10 cellular contexts compared by ENCODE assay signal in genomic region chr15:68154923-68155559, GRCh38. TPM values are rescaled to one million over a fixed set of nuclear protein-coding genes. Genes with fewer than 3 reads are reported as not detected.
DNase-seq lines count a peak whose midpoint lies in the region; ATAC-seq and TF ChIP-seq lines count a peak whose summit lies in the region.
"Had no signal": no experiment of that assay in that cellular context is flagged by ENCODE, and none has a peak within 500 bp of the region (broad histone marks: within the 10 kb centered on the region; RNA-seq: fewer than 3 reads in every experiment).

No MANE protein-coding gene starts in this region.

- DNase-seq in CD14-positive monocyte (ENCODE audit: low spot score) (no peak), GM13977 (ENCODE audit: low spot score) (peak; percentile 11), NCI-H526 (lab: John Stamatoyannopoulos, UW) (peak; percentile 42 to 71), brain microvascular endothelial cell (peak; percentile 40), iPS-NIHi7 (ENCODE audit: extremely low spot score) (peak; percentile 46), superior temporal gyrus (ENCODE audit: extremely low spot score) (peak; percentile 80)

- H3K4me3 ChIP-seq in brain microvascular endothelial cell (ENCODE audit: low read depth, low read length): no peak overlapping the region
- H3K4me3 ChIP-seq: SJSA1, skin epidermis had no signal

- no peak overlapping the region for H3K27ac ChIP-seq in brain microvascular endothelial cell
- H3K27ac ChIP-seq: SJSA1, skin epidermis had no signal

- no peaks in the 10 kb centered on the region for H3K27me3 Mint-ChIP-seq in CD14-positive monocyte (ENCODE audit: low read depth in 3 of 3)

- H3K36me3 ChIP-seq in brain microvascular endothelial cell (replicated peaks): peaks cover 7% of the 10 kb centered on the region

- H3K4me1 Mint-ChIP-seq in CD14-positive monocyte: peaks cover 8% of the 10 kb centered on the region

- no peak for ATAC-seq in GM21576 (IDR thresholded peaks at IDR 0.05; ENCODE audit: unreplicated experiment)
- no peak for ATAC-seq in GM18907 (IDR thresholded peaks at IDR 0.05; ENCODE audit: unreplicated experiment)

- intact Hi-C loops in CD14-positive monocyte (cut with micrococcal nuclease): loop anchor here (5.0 kb wide), 1 partner anchor 293 kb away; no protein-coding TSS in a partner anchor

- in situ Hi-C loops in GM13977 (cut with MboI; ENCODE audit: low pct_unique_long_range_greater_than_20kb, low sequenced_read_pairs, unreplicated experiment): loop anchor here (10.0 kb wide), 1 partner anchor 290 kb away; no protein-coding TSS in a partner anchor
- in situ Hi-C loops in brain microvascular endothelial cell (cut with HindIII; ENCODE audit: low pct_ligation_motif_present, low sequenced_read_pairs): no loop called here

- peaks cover 21 to 32% of the 10 kb centered on the region in 2 donors for H3K36me3 Mint-ChIP-seq in CD14-positive monocyte

- peak overlapping the region in 1 of 7 donors; percentile 43 for H3K27ac Mint-ChIP-seq in CD14-positive monocyte

- no peak overlapping the region for H3K4me3 Mint-ChIP-seq in CD14-positive monocyte

- no peaks in the 10 kb centered on the region for H3K27me3 ChIP-seq in brain microvascular endothelial cell (replicated peaks)
- H3K27me3 ChIP-seq: SJSA1 had no signal

- peak; percentile 51 for TF ChIP-seq CTCF in CD14-positive monocyte (IDR thresholded peaks at IDR 0.05)
- peak; percentile 67 for TF ChIP-seq CTCF in GM13977 (IDR thresholded peaks at IDR 0.05; ENCODE audit: extremely low read depth, insufficient read depth, missing control alignments)
- peak; percentile 81 for TF ChIP-seq CTCF in brain microvascular endothelial cell (IDR thresholded peaks at IDR 0.05; ENCODE audit: low read depth, low read length, missing control alignments)

- H3K9me3 Mint-ChIP-seq in CD14-positive monocyte: no peaks in the 10 kb centered on the region

RNA-seq across cellular contexts. Expression of gene CALML4, which starts 50.1 kb away (rescaled TPM):
- polyA plus RNA-seq in CD14-positive monocyte: 10 to 100 TPM; 38.8 to 44.5 TPM
